Comparison of ENCODE assay signal across 8 cellular contexts in genomic region chr19:42216653-42217521, GRCh38. TPM values are rescaled to one million over a fixed set of nuclear protein-coding genes. Genes with fewer than 3 reads are reported as not detected.
DNase-seq lines count a peak whose midpoint lies in the region; ATAC-seq and TF ChIP-seq lines count a peak whose summit lies in the region.

No MANE protein-coding gene starts in this region.

- H3K27me3 ChIP-seq in right lobe of liver, result no peaks in the 10 kb centered on the region

- H3K9me3 Mint-ChIP-seq in T-cell, result no peaks in the 10 kb centered on the region

- intact Hi-C loops in right lobe of liver (cut with DNase I), result no loop called here

- H3K4me1 ChIP-seq in right lobe of liver, result peaks cover 0 to 46% (median 13%) of the 10 kb centered on the region in 4 donors

- H3K27ac Mint-ChIP-seq in T-cell, result peak overlapping the region; percentile 95

- H3K4me3 Mint-ChIP-seq in T-cell, result peak overlapping the region; percentile 89 to 93 (median 93)

- peak overlapping the region; percentile 99 for H3K4me3 ChIP-seq in coronary artery
- peak overlapping the region; percentile 72 to 85 (median 83) for H3K4me3 ChIP-seq in right lobe of liver

- peak overlapping the region; percentile 88 to 89 for H3K27ac ChIP-seq in coronary artery
- H3K27ac ChIP-seq in right lobe of liver, result peak overlapping the region; percentile 99 to 100 (median 99)

- H3K9me3 ChIP-seq in right lobe of liver, result no peaks in the 10 kb centered on the region

- CTCF ChIA-PET in T-cell (lab: Charles Lee), result interaction anchor here in 1 of 2 donors (1.8 kb wide), 1 partner anchor 25 kb away, joined by 4 read pairs; the partner anchor contains the start of gene GSK3A

- DNase-seq in NCI-H2081 (lab: John Stamatoyannopoulos, UW), result peak; percentile 26 to 63
- no peak for DNase-seq in NCI-H2081 treated with DMSO at 0.1 percent for 48 hours (lab: John Stamatoyannopoulos, UW)
- DNase-seq in T-cell, result peak in 4 of 34 experiments; percentile 19 to 27 (median 26)
- DNase-seq in coronary artery (ENCODE audit: low spot score), result peak; percentile 84
- peak in 2 of 3 donors; percentile 63 to 64 for DNase-seq in right lobe of liver
- DNase-seq in stimulated activated naive CD4-positive, alpha-beta T cell (lab: John Stamatoyannopoulos, UW), result peak in 4 of 6 experiments; percentile 18 to 44 (median 27)

- no peaks in the 10 kb centered on the region for H3K27me3 Mint-ChIP-seq in T-cell

- peaks cover 0 to 25% (median 9%) of the 10 kb centered on the region in 4 donors for H3K36me3 ChIP-seq in right lobe of liver

- TF ChIP-seq CTCF in coronary artery (IDR thresholded peaks at IDR 0.05) (no peak), right lobe of liver (IDR thresholded peaks at IDR 0.05) (no peak)

- peak; percentile 14 for ATAC-seq in HG03432 (IDR thresholded peaks at IDR 0.05; ENCODE audit: unreplicated experiment)
- ATAC-seq in T-cell (replicated peaks in 1 of 4), result peak in 2 of 4 experiments; percentile 0 to 1
- ATAC-seq in right lobe of liver, result peak; percentile 9 to 52 (median 25)
- no peak for ATAC-seq in GM21526 (IDR thresholded peaks at IDR 0.05; ENCODE audit: low FRiP score, unreplicated experiment)

- TF ChIP-seq POLR2A in right lobe of liver (IDR thresholded peaks at IDR 0.05), result no peak

- WGBS in right lobe of liver (ENCODE audit: insufficient coverage, low coverage, low lambda C conversion rate, missing lambda C conversion rate), result 0% methylated on average over 20 of the region's 79 CpGs

- POLR2A ChIA-PET in T-cell (lab: Charles Lee), result interaction anchor here (0.6 to 1.6 kb wide), 3 partner anchors 26 to 1953 kb away, joined by 3 read pairs; no protein-coding TSS in a partner anchor

- H3K36me3 Mint-ChIP-seq in T-cell, result peaks cover 28% of the 10 kb centered on the region

- H3K4me1 Mint-ChIP-seq in T-cell, result peaks cover 77 to 83% (median 77%) of the 10 kb centered on the region in 3 donors

RNA-seq across cellular contexts. Expression of gene DEDD2, which starts 0.6 kb away (rescaled TPM):
- total RNA-seq in T-cell (10 to 100 TPM; 67.6 to 82.8 (median 71.0) TPM), right lobe of liver (10 to 100 TPM in 5 of 6 experiments, 1 to 10 TPM in 1; 8.1 to 18.0 (median 15.0) TPM)

RNA-seq across cellular contexts. Expression of gene ZNF526, which starts 3.2 kb away (rescaled TPM):
- 10 to 100 TPM in 3 of 5 donors, 1 to 10 TPM in 2; 8.0 to 25.1 (median 23.1) TPM for total RNA-seq in T-cell
- total RNA-seq in right lobe of liver, result 1 to 10 TPM; 1.9 to 3.9 (median 3.4) TPM

RNA-seq across cellular contexts. Expression of gene GSK3A, which starts 25.5 kb away (rescaled TPM):
- 10 to 100 TPM; 21.4 to 45.8 (median 38.1) TPM for total RNA-seq in T-cell
- 10 to 100 TPM; 12.3 to 14.8 (median 13.5) TPM for total RNA-seq in right lobe of liver

RNA-seq across cellular contexts. Expression of gene ERF, which starts 38.0 kb away (rescaled TPM):
- total RNA-seq in T-cell, result 10 to 100 TPM; 35.9 to 97.3 (median 44.6) TPM
- 10 to 100 TPM; 15.4 to 35.7 (median 30.5) TPM for total RNA-seq in right lobe of liver

RNA-seq across cellular contexts. Expression of gene CIC, which starts 52.2 kb away (rescaled TPM):
- 100 to 1,000 TPM in 4 of 5 donors, 10 to 100 TPM in 1; 93.9 to 110 (median 104) TPM for total RNA-seq in T-cell
- 10 to 100 TPM; 19.9 to 53.6 (median 35.2) TPM for total RNA-seq in right lobe of liver
